23 cellular contexts compared by ENCODE assay signal in the genomic region with DNA sequence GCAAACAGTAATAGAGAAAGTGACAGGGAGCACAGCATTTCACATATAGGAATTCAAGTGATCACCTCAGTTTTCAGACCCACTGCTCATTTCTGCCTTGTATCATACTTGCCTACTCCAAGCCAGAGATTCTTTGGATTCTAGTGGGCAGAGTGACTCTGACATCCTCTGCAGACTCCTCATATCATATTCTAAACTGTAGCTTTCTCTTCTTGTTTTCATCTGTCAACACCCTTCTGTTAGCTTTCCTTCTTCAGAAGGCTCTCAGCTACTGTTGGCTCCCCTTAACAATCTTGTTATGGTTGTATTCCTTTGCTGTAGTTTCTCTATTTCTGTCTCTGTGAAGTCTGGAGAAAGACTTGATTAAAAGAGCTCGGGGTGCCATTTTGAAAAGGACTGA.
"Had no signal": no experiment of that assay in that cellular context is flagged by ENCODE, and none has a peak within 500 bp of the region (broad histone marks: within the 10 kb centered on the region; RNA-seq: fewer than 3 reads in every experiment).

No MANE protein-coding gene starts in this region.

- H3K27ac Mint-ChIP-seq: effector memory CD8-positive, alpha-beta T cell; natural killer cell; progenitor cell of endocrine pancreas; stimulated activated memory B cell treated with anti-CD40 and anti-IgM and Interleukin-4, amounts not matched to agents 10 μg/mL and 1 μg/mL and 100 μg/mL, for 72 hours had no signal

- DNase-seq: dermis blood vessel endothelial cell; effector memory CD8-positive, alpha-beta T cell; erythroblast; esophagus squamous epithelium; kidney; left lung; lower lobe of right lung; natural killer cell; spleen; stimulated activated CD4-positive, alpha-beta T cell treated with anti-CD3 and anti-CD28 coated beads, Interleukin-4, amount 100 ng/mL, for 4 hours; stimulated activated naive CD8-positive, alpha-beta T cell treated with anti-CD3 and anti-CD28 coated beads, Interleukin-15, Interleukin-2, amounts not matched to agents 100 U/mL and 50 U/mL, for 24 hours; transverse colon; upper lobe of right lung; uterus had no signal

- H3K27me3 Mint-ChIP-seq: progenitor cell of endocrine pancreas; stimulated activated memory B cell treated with anti-CD40 and anti-IgM and Interleukin-4, amounts not matched to agents 10 μg/mL and 1 μg/mL and 100 μg/mL, for 72 hours had no signal

- H3K27ac ChIP-seq: coronary artery, esophagus squamous epithelium, hepatocyte, left lung, lower lobe of right lung, parathyroid adenoma, spleen, suprapubic skin, transverse colon, upper lobe of right lung, uterus had no signal

- H3K79me2 ChIP-seq: hepatocyte, parathyroid adenoma had no signal

- H3K4me1 ChIP-seq: esophagus squamous epithelium, left lung, lower lobe of right lung, parathyroid adenoma, spleen, suprapubic skin, transverse colon, upper lobe of right lung, uterus had no signal

- ATAC-seq: effector memory CD8-positive, alpha-beta T cell; left lung; lower lobe of right lung; natural killer cell; sciatic nerve; stimulated activated memory B cell treated with anti-CD40 and anti-IgM and Interleukin-4, amounts not matched to agents 10 μg/mL and 1 μg/mL and 100 μg/mL, for 72 hours; stimulated activated naive CD8-positive, alpha-beta T cell treated with anti-CD3 and anti-CD28 coated beads, Interleukin-15, Interleukin-2, amounts not matched to agents 100 U/mL and 50 U/mL, for 24 hours; upper lobe of right lung had no signal

- H3K4me3 ChIP-seq: coronary artery, esophagus squamous epithelium, hepatocyte, left lung, lower lobe of right lung, spleen, suprapubic skin, transverse colon, upper lobe of right lung, uterus had no signal

- H3K9me3 ChIP-seq: esophagus squamous epithelium, left lung, lower lobe of right lung, suprapubic skin, transverse colon, upper lobe of right lung, uterus had no signal

- H2AFZ ChIP-seq: hepatocyte, parathyroid adenoma had no signal

- H3K36me3 Mint-ChIP-seq: natural killer cell; stimulated activated memory B cell treated with anti-CD40 and anti-IgM and Interleukin-4, amounts not matched to agents 10 μg/mL and 1 μg/mL and 100 μg/mL, for 72 hours had no signal

- H3K36me3 ChIP-seq: esophagus squamous epithelium, left lung, lower lobe of right lung, spleen, suprapubic skin, transverse colon, upper lobe of right lung, uterus had no signal

- H3K27me3 ChIP-seq: esophagus squamous epithelium, hepatocyte, left lung, spleen, suprapubic skin, transverse colon, upper lobe of right lung, uterus had no signal

- H3K9ac ChIP-seq: parathyroid adenoma had no signal

- H3K4me2 ChIP-seq: hepatocyte had no signal

- H3K4me1 Mint-ChIP-seq: central memory CD8-positive, alpha-beta T cell; natural killer cell; neural crest cell; stimulated activated memory B cell treated with anti-CD40 and anti-IgM and Interleukin-4, amounts not matched to agents 10 μg/mL and 1 μg/mL and 100 μg/mL, for 72 hours had no signal

- H3K4me3 Mint-ChIP-seq: central memory CD8-positive, alpha-beta T cell; effector memory CD8-positive, alpha-beta T cell; natural killer cell; neural crest cell; stimulated activated memory B cell treated with anti-CD40 and anti-IgM and Interleukin-4, amounts not matched to agents 10 μg/mL and 1 μg/mL and 100 μg/mL, for 72 hours had no signal

- H3K9me3 Mint-ChIP-seq: central memory CD8-positive, alpha-beta T cell; effector memory CD8-positive, alpha-beta T cell; natural killer cell; neural crest cell; stimulated activated memory B cell treated with anti-CD40 and anti-IgM and Interleukin-4, amounts not matched to agents 10 μg/mL and 1 μg/mL and 100 μg/mL, for 72 hours had no signal
